In genomic region chr14:21018286-21018685, GRCh38 we compare ENCODE assay signal across 30 cellular contexts. TPM values are rescaled to one million over a fixed set of nuclear protein-coding genes. Genes with fewer than 3 reads are reported as not detected.
"Had no signal": no experiment of that assay in that cellular context is flagged by ENCODE, and none has a peak within 500 bp of the region (broad histone marks: within the 10 kb centered on the region; RNA-seq: fewer than 3 reads in every experiment).

No MANE protein-coding gene starts in this region.

- H3K4me2 ChIP-seq: neural progenitor cell had no signal

- H3K4me3 ChIP-seq: heart left ventricle, lung, neural progenitor cell, ovary, prostate gland, right lobe of liver, skin epidermis, suprapubic skin, thoracic aorta, tibial artery, upper lobe of right lung had no signal

- H3K9ac ChIP-seq: neural progenitor cell had no signal

- H3K36me3 Mint-ChIP-seq: naive B cell, natural killer cell had no signal

- H3K9me3 ChIP-seq: heart left ventricle, ovary, prostate gland, right lobe of liver, suprapubic skin, thoracic aorta, tibial artery, upper lobe of right lung had no signal

- H3K27me3 Mint-ChIP-seq: stimulated activated naive CD8-positive, alpha-beta T cell treated with anti-CD3 and anti-CD28 coated beads, Interleukin-15, Interleukin-2, amounts not matched to agents 100 ng/mL and 50 ng/mL, for 24 hours had no signal

- H3K36me3 ChIP-seq: neural progenitor cell, ovary had no signal

- H3K4me1 Mint-ChIP-seq: natural killer cell had no signal

- H3K4me1 ChIP-seq: neural progenitor cell had no signal

- ATAC-seq: heart left ventricle, left lobe of liver, natural killer cell had no signal

- H3K27ac ChIP-seq: heart left ventricle, neural progenitor cell, ovary, prostate gland, right lobe of liver, suprapubic skin, thoracic aorta, tibial artery, upper lobe of right lung had no signal

- H3K9me3 Mint-ChIP-seq: mesothelial cell of epicardium; naive B cell; natural killer cell; nephron progenitor cell; neural progenitor cell; stimulated activated naive CD8-positive, alpha-beta T cell treated with anti-CD3 and anti-CD28 coated beads, Interleukin-15, Interleukin-2, amounts not matched to agents 100 ng/mL and 50 ng/mL, for 24 hours had no signal

- H3K4me3 Mint-ChIP-seq: mesothelial cell of epicardium; naive B cell; natural killer cell; nephron progenitor cell; neural progenitor cell; stimulated activated naive CD8-positive, alpha-beta T cell treated with anti-CD3 and anti-CD28 coated beads, Interleukin-15, Interleukin-2, amounts not matched to agents 100 ng/mL and 50 ng/mL, for 24 hours had no signal

- DNase-seq: islet precursor cell; mesendoderm; naive B cell; natural killer cell; nephron progenitor cell; ovary; right lobe of liver; stimulated activated CD4-positive, alpha-beta T cell treated with anti-CD3 and anti-CD28 coated beads, Interleukin-12 subunit alpha, Interleukin-12 subunit beta, amount 100 ng/mL, for 4 hours; stimulated activated CD4-positive, alpha-beta T cell treated with anti-CD3 and anti-CD28 coated beads, Interleukin-15, amount 100 ng/mL, for 24 hours; stimulated activated CD4-positive, alpha-beta T cell treated with anti-CD3 and anti-CD28 coated beads, Interleukin-2, amount 100 ng/mL, for 24 hours; stimulated activated CD4-positive, alpha-beta T cell treated with anti-CD3 and anti-CD28 coated beads, Interleukin-4, amount 100 ng/mL, for 1 hour; stimulated activated naive CD4-positive, alpha-beta T cell; tibial artery; trophoblast cell; upper lobe of right lung had no signal

- H2AFZ ChIP-seq: neural progenitor cell had no signal

- H3K27ac Mint-ChIP-seq: mesothelial cell of epicardium; naive B cell; natural killer cell; nephron progenitor cell; neural progenitor cell; stimulated activated naive CD8-positive, alpha-beta T cell treated with anti-CD3 and anti-CD28 coated beads, Interleukin-15, Interleukin-2, amounts not matched to agents 100 ng/mL and 50 ng/mL, for 24 hours had no signal

- H3K27me3 ChIP-seq: heart left ventricle, ovary, right lobe of liver, suprapubic skin, tibial artery, upper lobe of right lung had no signal

RNA-seq across cellular contexts. Expression of gene TPPP2, which starts 11.7 kb away (rescaled TPM):
- total RNA-seq: kidney epithelial cell, mesothelial cell of epicardium, mononuclear cell, natural killer cell, omental fat pad, subcutaneous adipose tissue, suprapubic skin, thoracic aorta, upper lobe of right lung had no signal
- polyA plus RNA-seq: lung had no signal

RNA-seq across cellular contexts. Expression of gene RNASE13, which starts 16.3 kb away (rescaled TPM):
- total RNA-seq: heart left ventricle, kidney epithelial cell, lung, mesothelial cell of epicardium, mononuclear cell, natural killer cell, omental fat pad, ovary, right lobe of liver, subcutaneous adipose tissue, thoracic aorta, upper lobe of right lung had no signal
- polyA plus RNA-seq: heart left ventricle, liver, lung, ovary had no signal

RNA-seq across cellular contexts. Expression of gene SLC39A2, which starts 19.2 kb away (rescaled TPM):
- total RNA-seq: heart left ventricle, left lobe of liver, lung, mononuclear cell, natural killer cell, omental fat pad, right lobe of liver, subcutaneous adipose tissue, thoracic aorta, upper lobe of right lung had no signal
- polyA plus RNA-seq: heart left ventricle had no signal

RNA-seq across cellular contexts. Expression of gene RNASE7, which starts 23.9 kb away (rescaled TPM):
- total RNA-seq: heart left ventricle, kidney epithelial cell, lung, mononuclear cell, natural killer cell, omental fat pad, ovary, subcutaneous adipose tissue, upper lobe of right lung had no signal
- polyA plus RNA-seq: ovary had no signal
